10 cellular contexts compared by ENCODE assay signal in genomic region chr14:67385120-67385519, GRCh38.
"Had no signal": no experiment of that assay in that cellular context is flagged by ENCODE, and none has a peak within 500 bp of the region (broad histone marks: within the 10 kb centered on the region; RNA-seq: fewer than 3 reads in every experiment).

No MANE protein-coding gene starts in this region.

- ATAC-seq: stimulated activated naive CD8-positive, alpha-beta T cell treated with anti-CD3 and anti-CD28 coated beads, Interleukin-15, amount 100 ng/mL, for 72 hours had no signal

- H3K27ac ChIP-seq: testis, uterus had no signal

- H3K27me3 ChIP-seq: testis, uterus had no signal

- H3K4me3 ChIP-seq: testis, uterus had no signal

- H3K4me1 ChIP-seq: uterus had no signal

- DNase-seq: activated CD4-positive, alpha-beta T cell treated with anti-CD3 and anti-CD28 coated beads for 1 hour; activated CD4-positive, alpha-beta T cell treated with anti-CD3 and anti-CD28 coated beads, Interleukin-2, amount 50 U/mL, for 48 hours; activated CD8-positive, alpha-beta memory T cell treated with anti-CD3 and anti-CD28 coated beads, Interleukin-2, amount 50 U/mL, for 4 hours; activated naive CD4-positive, alpha-beta T cell; central memory CD4-positive, alpha-beta T cell; cortex of kidney; stimulated activated CD4-positive, alpha-beta T cell treated with anti-CD3 and anti-CD28 coated beads, Interleukin-4, amount 100 ng/mL, for 4 hours; stimulated activated naive CD8-positive, alpha-beta T cell treated with anti-CD3 and anti-CD28 coated beads, Interleukin-15, amount 100 ng/mL, for 72 hours; testis; uterus had no signal

- H3K36me3 ChIP-seq: uterus had no signal

- H3K9me3 ChIP-seq: testis, uterus had no signal
